Comparison of ENCODE assay signal across 9 cellular contexts in genomic region chr1:169460193-169460833, GRCh38. TPM values are rescaled to one million over a fixed set of nuclear protein-coding genes. Genes with fewer than 3 reads are reported as not detected.
A peak's percentile ranks its signal among the peaks of the same experiment; 100 is the strongest.
DNase-seq lines count a peak whose midpoint lies in the region; ATAC-seq and TF ChIP-seq lines count a peak whose summit lies in the region.
"Had no signal": no experiment of that assay in that cellular context is flagged by ENCODE, and none has a peak within 500 bp of the region (broad histone marks: within the 10 kb centered on the region; RNA-seq: fewer than 3 reads in every experiment).

No MANE protein-coding gene starts in this region.

- H3K9me3 Mint-ChIP-seq in chondrocyte (ENCODE audit: low read depth): peaks cover 13% of the 10 kb centered on the region

- H3K4me3 Mint-ChIP-seq in chondrocyte (ENCODE audit: unreplicated experiment): no peak overlapping the region

- intact Hi-C loops in right lobe of liver (cut with DNase I): loop anchor here in 1 of 2 donors (10.0 kb wide), 1 partner anchor 84 kb away; no protein-coding TSS in a partner anchor

- TF ChIP-seq EP300 in suprapubic skin (IDR thresholded peaks at IDR 0.05): no peak

- no peak overlapping the region for H3K27ac ChIP-seq in right lobe of liver
- no peak overlapping the region for H3K27ac ChIP-seq in suprapubic skin
- H3K27ac ChIP-seq: ovary had no signal

- H3K27me3 Mint-ChIP-seq in chondrocyte (ENCODE audit: low read depth): peaks cover 3% of the 10 kb centered on the region

- no peak overlapping the region for H3K27ac Mint-ChIP-seq in chondrocyte (ENCODE audit: unreplicated experiment)

- no peak for TF ChIP-seq CTCF in chondrocyte (IDR thresholded peaks at IDR 0.05)
- no peak for TF ChIP-seq CTCF in right lobe of liver (IDR thresholded peaks at IDR 0.05)
- TF ChIP-seq CTCF in suprapubic skin (IDR thresholded peaks at IDR 0.05): no peak

- peak; percentile 56 for DNase-seq in activated CD8-positive, alpha-beta memory T cell treated with anti-CD3 and anti-CD28 coated beads, Interleukin-2, amount 50 U/mL, for 48 hours
- DNase-seq in activated CD8-positive, alpha-beta memory T cell treated with anti-CD3 and anti-CD28 coated beads, Interleukin-2, amount 50 U/mL, for 4 hours: no peak
- DNase-seq in chondrocyte (ENCODE audit: low spot score) (peak; percentile 77), right lobe of liver (peak in 2 of 3 donors; percentile 23 to 49), suprapubic skin (ENCODE audit: low spot score in 2 of 2) (no peak), NCI-H128 (lab: John Stamatoyannopoulos, UW; ENCODE audit: unreplicated experiment) (no peak)

- H3K4me3 ChIP-seq in right lobe of liver (peak overlapping the region; percentile 16 to 42 (median 17)), suprapubic skin (peak overlapping the region; percentile 34)
- H3K4me3 ChIP-seq: ovary had no signal

- no peaks in the 10 kb centered on the region for H3K4me1 Mint-ChIP-seq in chondrocyte (ENCODE audit: low read depth)

- no peak for TF ChIP-seq POLR2A in right lobe of liver (IDR thresholded peaks at IDR 0.05)
- TF ChIP-seq POLR2A in suprapubic skin (IDR thresholded peaks at IDR 0.05): no peak

- no peaks in the 10 kb centered on the region for H3K9me3 ChIP-seq in right lobe of liver
- peaks cover 8% of the 10 kb centered on the region for H3K9me3 ChIP-seq in suprapubic skin
- H3K9me3 ChIP-seq: ovary had no signal

- H3K27me3 ChIP-seq in right lobe of liver (no peaks in the 10 kb centered on the region), suprapubic skin (peaks cover 11% of the 10 kb centered on the region)
- H3K27me3 ChIP-seq: ovary had no signal

- ATAC-seq in right lobe of liver (peak; percentile 63 to 75 (median 68)), GM21515 (IDR thresholded peaks at IDR 0.05; ENCODE audit: unreplicated experiment) (no peak), GM21528 (IDR thresholded peaks at IDR 0.05; ENCODE audit: low FRiP score, unreplicated experiment) (no peak)

- 22% methylated on average over 10 of the region's 35 CpGs for WGBS in right lobe of liver (ENCODE audit: insufficient coverage, low coverage, low lambda C conversion rate, missing lambda C conversion rate)
- 12% methylated on average over 35 of the region's 35 CpGs for WGBS in suprapubic skin

- H3K4me1 ChIP-seq in right lobe of liver (no peaks in the 10 kb centered on the region), suprapubic skin (peaks cover 9% of the 10 kb centered on the region)

- peaks cover 9% of the 10 kb centered on the region for H3K36me3 Mint-ChIP-seq in chondrocyte (ENCODE audit: low read depth)

- peaks cover 0 to 4% (median 0%) of the 10 kb centered on the region in 4 donors for H3K36me3 ChIP-seq in right lobe of liver
- H3K36me3 ChIP-seq in suprapubic skin: peaks cover 2% of the 10 kb centered on the region
- H3K36me3 ChIP-seq: ovary had no signal

RNA-seq across cellular contexts. Expression of gene SLC19A2, which starts 25.4 kb away (rescaled TPM):
- total RNA-seq in chondrocyte: 3.8 to 5.8 TPM (median 4.9 TPM) in 3 replicates
- total RNA-seq in right lobe of liver: 10 to 100 TPM in 1 of 6 experiments, 1 to 10 TPM in 5; 7.1 to 12.7 (median 8.1) TPM
- 10 to 100 TPM; 21.9 to 38.7 (median 30.5) TPM for total RNA-seq in suprapubic skin

RNA-seq across cellular contexts. Expression of gene CCDC181, which starts 33.0 kb away (rescaled TPM):
- total RNA-seq in chondrocyte (0.80 to 1.2 TPM (median 0.90 TPM) in 3 replicates), right lobe of liver (under 1 TPM in 1 of 6 experiments, not detected in 5; 0.15 TPM), suprapubic skin (not detected)

Comparison
In these comparisons a context has a peak if more than half of its experiments do, and no peak if none do; other contexts are left out.
1. DNase-seq: peak in activated CD8-positive, alpha-beta memory T cell treated with anti-CD3 and anti-CD28 coated beads, Interleukin-2, amount 50 U/mL, for 48 hours (single experiment), chondrocyte (single experiment) and right lobe of liver (2 of 3); none in activated CD8-positive, alpha-beta memory T cell treated with anti-CD3 and anti-CD28 coated beads, Interleukin-2, amount 50 U/mL, for 4 hours (single experiment), suprapubic skin (0 of 2) and NCI-H128 (single experiment).
2. ATAC-seq: peak in right lobe of liver (4 of 4); none in GM21515 (single experiment) and GM21528 (single experiment).